ENCODE assay signal across 8 cellular contexts in the genomic region with DNA sequence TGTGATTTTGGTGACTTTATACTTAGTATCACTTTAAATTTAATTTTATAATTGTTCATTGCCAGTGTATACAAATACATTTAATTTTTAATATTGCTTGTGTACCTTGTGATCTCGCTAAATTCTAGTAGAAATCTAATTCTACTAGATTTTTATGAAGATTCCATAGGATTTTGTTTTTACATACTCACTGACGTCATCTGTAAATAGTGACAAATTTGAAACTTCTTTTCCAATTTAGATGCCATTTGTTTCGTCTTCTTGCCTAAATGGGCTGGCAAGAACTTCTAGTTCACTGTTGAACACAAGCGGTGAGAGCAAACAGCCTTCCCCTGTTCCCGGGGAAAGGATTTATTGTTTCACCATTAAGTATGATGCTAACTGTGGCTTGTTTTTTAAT. TPM values are rescaled to one million over a fixed set of nuclear protein-coding genes. Genes with fewer than 3 reads are reported as not detected.
"Had no signal": no experiment of that assay in that cellular context is flagged by ENCODE, and none has a peak within 500 bp of the region (broad histone marks: within the 10 kb centered on the region; RNA-seq: fewer than 3 reads in every experiment).

No MANE protein-coding gene starts in this region.

- DNase-seq: GDM1, GF-D8 had no signal

- FAIRE-seq: G401.6, GM12891, GM12892, GM18507, GM19239 had no signal

RNA-seq across cellular contexts. Expression of a gene that starts 17.3 kb away (rescaled TPM):
- total RNA-seq: G401 had no signal
